15 cellular contexts compared by ENCODE assay signal in the genomic region with DNA sequence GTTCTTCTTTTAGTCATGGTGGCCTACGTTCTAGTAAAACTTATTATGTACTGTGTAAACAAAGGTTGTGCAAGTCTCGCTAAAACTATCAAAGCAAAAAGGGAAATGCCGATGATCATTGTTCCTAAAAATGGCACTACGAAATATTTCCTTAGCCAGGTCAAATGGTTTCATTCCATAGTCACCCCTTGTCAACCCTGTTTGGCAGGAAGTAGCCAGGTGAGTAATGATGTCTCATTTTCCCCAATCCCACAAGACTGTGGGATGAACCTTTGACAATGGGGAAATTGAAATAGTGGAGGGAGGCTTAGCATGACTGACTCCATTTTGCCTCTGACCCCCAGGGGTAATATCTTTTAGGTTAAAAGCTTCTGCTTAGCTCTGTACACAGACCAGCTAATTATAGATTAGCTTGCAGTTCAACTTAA. TPM values are rescaled to one million over a fixed set of nuclear protein-coding genes. Genes with fewer than 3 reads are reported as not detected.
DNase-seq lines count a peak whose midpoint lies in the region; TF ChIP-seq lines count a peak whose summit lies in the region.
"Had no signal": no experiment of that assay in that cellular context is flagged by ENCODE, and none has a peak within 500 bp of the region (broad histone marks: within the 10 kb centered on the region; RNA-seq: fewer than 3 reads in every experiment).

No MANE protein-coding gene starts in this region.

- peaks cover 16% of the 10 kb centered on the region for H3K4me1 ChIP-seq in SJSA1 (replicated peaks)
- H3K4me1 ChIP-seq: suprapubic skin had no signal

- DNase-seq in DMS53 (lab: John Stamatoyannopoulos, UW) (peak; percentile 53), DMS53 treated with DMSO at 0.1 percent for 48 hours (lab: John Stamatoyannopoulos, UW; ENCODE audit: unreplicated experiment) (no peak), SJSA1 (ENCODE audit: low read depth in 1 of 2, low spot score in 2 of 2) (peak in 1 of 2 experiments; percentile 51), fibroblast of mammary gland (ENCODE audit: low read depth) (peak; percentile 71), stromal cell of bone marrow (ENCODE audit: low read depth) (peak; percentile 13), NCI-H345 treated with DMSO at 0.1 percent for 48 hours (lab: John Stamatoyannopoulos, UW; ENCODE audit: unreplicated experiment) (no peak), lower leg skin (ENCODE audit: low spot score in 2 of 2) (no peak), dorsolateral prefrontal cortex (no peak)
- DNase-seq: activated CD4-positive, alpha-beta memory T cell treated with anti-CD3 and anti-CD28 coated beads for 36 hours; activated naive CD4-positive, alpha-beta T cell treated with Interleukin-2 at 50 U/mL for 16 hours; DMS 273 treated with DMSO at 0.1 percent for 48 hours; NCI-H69 had no signal

- H3K27ac ChIP-seq in SJSA1 (0 out of 2 replicates have a peak overlapping the region, but pooled peaks have one; percentile 29), dorsolateral prefrontal cortex (no peak overlapping the region)
- H3K27ac ChIP-seq: 22Rv1, suprapubic skin had no signal

- intact Hi-C loops in lower leg skin (cut with DNase I; ENCODE audit: low total_unique reads) (no loop called here), dorsolateral prefrontal cortex (cut with DNase I) (no loop called here)

- H3K4me3 ChIP-seq in SJSA1 (no peak overlapping the region), fibroblast of mammary gland (ENCODE audit: control insufficient read depth, low read depth, low read length) (no peak overlapping the region), lower leg skin (ENCODE audit: low read depth, poor library complexity, severe bottlenecking) (no peak overlapping the region), dorsolateral prefrontal cortex (no peak overlapping the region)
- H3K4me3 ChIP-seq: suprapubic skin had no signal

- no peak for TF ChIP-seq CTCF in fibroblast of mammary gland (conservative IDR thresholded peaks at IDR 0.05; ENCODE audit: control insufficient read depth, insufficient read depth, low read depth, low read length)
- no peak for TF ChIP-seq CTCF in lower leg skin (IDR thresholded peaks at IDR 0.05)
- TF ChIP-seq CTCF in dorsolateral prefrontal cortex (IDR thresholded peaks at IDR 0.05 in 54 of 56, conservative IDR thresholded peaks at IDR 0.05 in 2 of 56; ENCODE audit: low read depth in 1 of 56, partially characterized antibody in 56 of 56) = no peak

- no peak for TF ChIP-seq POLR2A in lower leg skin (IDR thresholded peaks at IDR 0.05)

- WGBS in lower leg skin, 2 donors = 38 to 66% methylated on average over 4 of the region's 4 CpGs

- H3K9me3 ChIP-seq in SJSA1 (replicated peaks) = peaks cover 18% of the 10 kb centered on the region

- no peaks in the 10 kb centered on the region for H3K27me3 ChIP-seq in SJSA1 (replicated peaks)
- peaks cover 0 to 5% (median 0%) of the 10 kb centered on the region in 45 donors for H3K27me3 ChIP-seq in dorsolateral prefrontal cortex
- H3K27me3 ChIP-seq: suprapubic skin had no signal

- no peaks in the 10 kb centered on the region for H3K36me3 ChIP-seq in SJSA1
- H3K36me3 ChIP-seq: suprapubic skin had no signal

RNA-seq across cellular contexts. Expression of a gene that starts 5.6 kb away (rescaled TPM):
- total RNA-seq in SJSA1 (2014; rRNA removed; shearing (Covaris generic)) = not detected in 2 replicates
- total RNA-seq in lower leg skin (under 1 TPM in 2 of 4 donors, not detected in 2; 0.17 to 0.26 TPM), dorsolateral prefrontal cortex (under 1 TPM in 3 of 120 experiments, not detected in 117; 0.32 to 0.69 (median 0.48) TPM)
- total RNA-seq: activated CD4-positive, alpha-beta memory T cell treated with anti-CD3 and anti-CD28 coated beads for 36 hours; mucosa of gallbladder had no signal

RNA-seq across cellular contexts. Expression of a gene that starts 19.9 kb away (rescaled TPM):
- total RNA-seq in SJSA1 (2014; rRNA removed; shearing (Covaris generic)) = 22.2 and 22.3 TPM in 2 replicates
- total RNA-seq in lower leg skin (10 to 100 TPM; 21.5 to 53.8 (median 42.6) TPM), dorsolateral prefrontal cortex (10 to 100 TPM in 30 of 120 experiments, 1 to 10 TPM in 90; 3.3 to 17.5 (median 8.5) TPM)

RNA-seq across cellular contexts. Expression of a gene that starts 24.5 kb away (rescaled TPM):
- total RNA-seq in SJSA1 (2014; rRNA removed; shearing (Covaris generic)) = 190 and 222 TPM in 2 replicates
- total RNA-seq in lower leg skin (not detected), dorsolateral prefrontal cortex (1 to 10 TPM in 6 of 120 experiments, under 1 TPM in 1, not detected in 113; 0.86 to 2.7 (median 1.6) TPM)
- total RNA-seq: activated CD4-positive, alpha-beta memory T cell treated with anti-CD3 and anti-CD28 coated beads for 36 hours; mucosa of gallbladder; suprapubic skin had no signal

RNA-seq across cellular contexts. Expression of a gene that starts 42.0 kb away (rescaled TPM):
- not detected in 2 replicates for total RNA-seq in SJSA1 (2014; rRNA removed; shearing (Covaris generic))
- total RNA-seq in lower leg skin (1 to 10 TPM in 1 of 4 donors, under 1 TPM in 1, not detected in 2; 0.91 to 1.5 TPM), dorsolateral prefrontal cortex (1 to 10 TPM in 99 of 120 experiments, under 1 TPM in 14, not detected in 7; 0.56 to 7.7 (median 1.9) TPM)
- total RNA-seq: suprapubic skin had no signal

Comparison
In these comparisons a context has a peak if more than half of its experiments do, and no peak if none do; other contexts are left out.
1. DNase-seq: peak in DMS53 (single experiment), fibroblast of mammary gland (single experiment) and stromal cell of bone marrow (single experiment); none in DMS53 treated with DMSO at 0.1 percent for 48 hours (single experiment), NCI-H345 treated with DMSO at 0.1 percent for 48 hours (single experiment), lower leg skin (0 of 2) and dorsolateral prefrontal cortex (0 of 10).
2. RNA of a gene that starts 24.5 kb away (total RNA-seq): 190 to 222 TPM in SJSA1; not detected in lower leg skin and 0.86 to 2.7 TPM in dorsolateral prefrontal cortex; every median in the first group is over 10 times any median in the second.